ENCODE assay signal across 19 cellular contexts in the genomic region with DNA sequence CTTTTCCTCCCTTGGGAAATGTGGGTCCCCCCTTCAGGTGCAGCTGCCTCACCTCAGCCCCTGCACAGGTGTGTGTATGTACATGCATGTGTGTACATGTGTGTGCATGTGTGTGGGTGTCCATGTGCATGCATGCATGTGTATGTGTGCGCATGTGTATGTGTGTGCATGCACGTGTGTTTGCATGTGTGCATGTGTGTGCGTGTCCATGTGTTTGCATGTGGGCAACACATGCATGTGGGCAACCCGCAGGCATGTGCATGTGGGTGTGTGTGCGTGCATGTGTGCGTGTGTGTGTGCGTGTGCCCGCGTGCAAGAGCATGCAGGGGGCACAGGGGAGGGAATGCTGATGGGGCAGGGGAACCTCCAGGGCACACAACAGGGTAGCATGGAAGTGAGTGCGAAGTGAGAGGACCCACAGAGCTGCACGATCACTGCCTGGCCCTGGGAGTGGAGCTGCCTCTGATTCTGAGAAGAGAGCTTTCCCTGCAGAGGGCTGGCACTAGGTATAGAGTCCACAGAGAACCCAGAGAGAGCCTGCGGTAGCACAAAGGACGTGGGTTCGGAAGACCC. TPM values are rescaled to one million over a fixed set of nuclear protein-coding genes. Genes with fewer than 3 reads are reported as not detected.
A peak's percentile ranks its signal among the peaks of the same experiment; 100 is the strongest.
DNase-seq lines count a peak whose midpoint lies in the region; ATAC-seq, FAIRE-seq and TF ChIP-seq lines count a peak whose summit lies in the region.
"Had no signal": no experiment of that assay in that cellular context is flagged by ENCODE, and none has a peak within 500 bp of the region (broad histone marks: within the 10 kb centered on the region; RNA-seq: fewer than 3 reads in every experiment).

No MANE protein-coding gene starts in this region.

- H3K4ac ChIP-seq in H1 (replicated peaks; ENCODE audit: insufficient read length, low read depth, low read length) = no peak overlapping the region

- H2AFZ ChIP-seq in H1 (ENCODE audit: low read length) (no peak overlapping the region), neural progenitor cell (replicated peaks) (no peak overlapping the region), smooth muscle cell (ENCODE audit: low read depth) (no peak overlapping the region)

- no peak overlapping the region for H3K56ac ChIP-seq in H1 (replicated peaks; ENCODE audit: insufficient read length, low read depth, low read length)

- no peak for TF ChIP-seq CTCF in HEK293 (tag by site-specific recombination; IDR thresholded peaks at IDR 0.05)
- TF ChIP-seq CTCF in H1 (IDR thresholded peaks at IDR 0.05; ENCODE audit: control extremely low read depth in 1 of 3, insufficient read depth in 1 of 3, low read depth in 1 of 3, low read length in 3 of 3) = no peak
- TF ChIP-seq CTCF in neural progenitor cell (IDR thresholded peaks at IDR 0.05) = no peak
- TF ChIP-seq CTCF in progenitor cell of endocrine pancreas (IDR thresholded peaks at IDR 0.05; ENCODE audit: unreplicated experiment) = no peak
- no peak for TF ChIP-seq CTCF in smooth muscle cell (IDR thresholded peaks at IDR 0.05; ENCODE audit: borderline replicate concordance, insufficient read depth, poor library complexity, severe bottlenecking)

- H4K20me1 ChIP-seq in BLaER1 (no peaks in the 10 kb centered on the region; the same call in 1 of the 2 replicates), H1 (replicated peaks in 1 of 2; ENCODE audit: control insufficient read depth in 1 of 2, insufficient read depth in 2 of 2, low read length in 2 of 2) (peaks cover 0 to 4% of the 10 kb centered on the region in 2 experiments), neural progenitor cell (ENCODE audit: low read depth) (no peaks in the 10 kb centered on the region), smooth muscle cell (ENCODE audit: low read depth) (no peaks in the 10 kb centered on the region)

- H3K27ac Mint-ChIP-seq in neural progenitor cell (peak overlapping the region; percentile 82), progenitor cell of endocrine pancreas (no peak overlapping the region)

- H2BK120ac ChIP-seq in H1 (replicated peaks; ENCODE audit: low read depth, low read length) = no peak overlapping the region

- peak overlapping the region; percentile 52 for H4K91ac ChIP-seq in H1 (replicated peaks; ENCODE audit: insufficient read length, low read length)

- POLR2A ChIA-PET in HEK293 (lab: Yijun Ruan, JAX) (no interaction called here), H1 (lab: Charles Lee; ENCODE audit: partially characterized antibody) (no interaction called here)

- H3K9ac ChIP-seq in BLaER1 (no peak overlapping the region), H1 (replicated peaks in 1 of 4; ENCODE audit: extremely low read depth in 1 of 4, low read depth in 3 of 4, low read length in 3 of 4) (no peak overlapping the region), neural progenitor cell (no peak overlapping the region), smooth muscle cell (ENCODE audit: low read depth) (no peak overlapping the region)

- peaks cover 88% of the 10 kb centered on the region for H3K4me1 ChIP-seq in BLaER1
- H3K4me1 ChIP-seq in HEK293 (ENCODE audit: control insufficient read depth, insufficient read depth, low read length) = no peaks in the 10 kb centered on the region
- H3K4me1 ChIP-seq in H1 (replicated peaks in 1 of 4; ENCODE audit: control insufficient read depth in 3 of 4, insufficient read depth in 4 of 4, low read length in 3 of 4) = peaks cover 0 to 3% (median 0%) of the 10 kb centered on the region in 4 experiments; a peak in 4 of 7 replicates
- H3K4me1 ChIP-seq in neural progenitor cell = no peaks in the 10 kb centered on the region
- no peaks in the 10 kb centered on the region for H3K4me1 ChIP-seq in smooth muscle cell (ENCODE audit: low read depth)

- TF ChIP-seq POLR2A in H1 (IDR thresholded peaks at IDR 0.05; ENCODE audit: control extremely low read depth in 1 of 2, low read depth in 2 of 2, low read length in 2 of 2) = no peak

- TF ChIP-seq EP300 in H1 (IDR thresholded peaks at IDR 0.05; ENCODE audit: borderline replicate concordance in 1 of 2, low read depth in 2 of 2, low read length in 2 of 2) = no peak

- H3K4me3 Mint-ChIP-seq in neural progenitor cell (no peak overlapping the region), progenitor cell of endocrine pancreas (ENCODE audit: low read depth) (no peak overlapping the region)
- H3K4me3 Mint-ChIP-seq: CD14-positive monocyte had no signal

- no peaks in the 10 kb centered on the region for H3K9me3 ChIP-seq in BLaER1
- no peaks in the 10 kb centered on the region for H3K9me3 ChIP-seq in HEK293 (ENCODE audit: control insufficient read depth, insufficient read depth, low read depth, low read length)
- no peaks in the 10 kb centered on the region for H3K9me3 ChIP-seq in H1 (ENCODE audit: insufficient read depth in 2 of 2, low read depth in 1 of 2, low read length in 1 of 2)
- no peaks in the 10 kb centered on the region for H3K9me3 ChIP-seq in neural progenitor cell (ENCODE audit: low read depth)
- H3K9me3 ChIP-seq in smooth muscle cell (replicated peaks; ENCODE audit: low read depth) = no peaks in the 10 kb centered on the region

- H3K4me2 ChIP-seq in BLaER1 (peak overlapping the region; percentile 92), H1 (ENCODE audit: insufficient read depth in 1 of 2, low read depth in 2 of 2, low read length in 2 of 2) (no peak overlapping the region), neural progenitor cell (no peak overlapping the region), smooth muscle cell (no peak overlapping the region)

- 89% methylated on average over 14 of the region's 14 CpGs; no CpG with 5 or more reads in 1 of the 2 experiments for WGBS in H1 (ENCODE audit: extremely low coverage in 1 of 2, insufficient coverage in 1 of 2, insufficient read length in 1 of 2, insufficient replicate concordance in 2 of 2, low coverage in 1 of 2, low lambda C conversion rate in 2 of 2, missing lambda C conversion rate in 1 of 2), 2 experiments
- 93% methylated on average over 14 of the region's 14 CpGs for WGBS in smooth muscle cell (ENCODE audit: low lambda C conversion rate)

- H2AK5ac ChIP-seq in H1 (ENCODE audit: low read depth, low read length) = no peak overlapping the region; the same call in 1 of the 2 replicates

- 0 out of 2 replicates have a peak overlapping the region, but pooled peaks have one; percentile 4 for H2BK5ac ChIP-seq in H1 (ENCODE audit: low read depth, low read length)

- no peaks in the 10 kb centered on the region for H3K9me3 Mint-ChIP-seq in neural progenitor cell
- no peaks in the 10 kb centered on the region for H3K9me3 Mint-ChIP-seq in progenitor cell of endocrine pancreas (ENCODE audit: low read depth)

- peak overlapping the region; percentile 35; the same call in 1 of the 2 replicates for H4K8ac ChIP-seq in H1 (ENCODE audit: extremely low read depth, insufficient read depth, low read length)

- ATAC-seq in HG02973 (IDR thresholded peaks at IDR 0.05; ENCODE audit: unreplicated experiment) = no peak
- ATAC-seq: PC-3 had no signal

- H3K4me1 Mint-ChIP-seq in neural progenitor cell = no peaks in the 10 kb centered on the region
- H3K4me1 Mint-ChIP-seq in progenitor cell of endocrine pancreas (ENCODE audit: low read depth) = no peaks in the 10 kb centered on the region
- H3K4me1 Mint-ChIP-seq: CD14-positive monocyte had no signal

- H3K14ac ChIP-seq in H1 (ENCODE audit: insufficient read length) = no peak overlapping the region

- H3K36me3 Mint-ChIP-seq in neural progenitor cell (no peaks in the 10 kb centered on the region), progenitor cell of endocrine pancreas (ENCODE audit: insufficient read depth) (peaks cover 3% of the 10 kb centered on the region)

- H3K79me2 ChIP-seq in H1 (ENCODE audit: control insufficient read depth in 1 of 2, insufficient read depth in 2 of 2, low read length in 2 of 2) = no peaks in the 10 kb centered on the region
- no peaks in the 10 kb centered on the region for H3K79me2 ChIP-seq in neural progenitor cell (ENCODE audit: low read depth)
- H3K79me2 ChIP-seq in smooth muscle cell (ENCODE audit: low read depth) = no peaks in the 10 kb centered on the region

- H3K4me3 ChIP-seq in BLaER1 (0 out of 2 replicates have a peak overlapping the region, but pooled peaks have one; percentile 34), HEK293 (ENCODE audit: low read depth, low read length) (no peak overlapping the region), H1 (ENCODE audit: extremely low read depth in 1 of 4, insufficient read depth in 2 of 4, low read depth in 3 of 4, low read length in 4 of 4) (no peak overlapping the region), neural progenitor cell (no peak overlapping the region), smooth muscle cell (no peak overlapping the region)

- H3K27me3 Mint-ChIP-seq in neural progenitor cell (ENCODE audit: insufficient read depth, low read depth) (peaks cover 2% of the 10 kb centered on the region), progenitor cell of endocrine pancreas (no peaks in the 10 kb centered on the region)

- H3K27ac ChIP-seq in BLaER1 (no peak overlapping the region), HEK293 (ENCODE audit: extremely low read depth, low read depth, low read length) (no peak overlapping the region), H1 (ENCODE audit: low read depth, low read length) (no peak overlapping the region), neural progenitor cell (no peak overlapping the region), smooth muscle cell (ENCODE audit: low read depth) (no peak overlapping the region)

- TF ChIP-seq RAD21 in H1 (IDR thresholded peaks at IDR 0.05 in 1 of 2, conservative IDR thresholded peaks at IDR 0.05 in 1 of 2; ENCODE audit: low read depth in 2 of 2, low read length in 2 of 2) = no peak

- FAIRE-seq in H1 (lab: Jason Lieb, UNC) = no peak

- DNase-seq in H1 (ENCODE audit: low read depth in 1 of 2, low spot score in 2 of 2) (no peak), neural progenitor cell (ENCODE audit: low spot score) (no peak), progenitor cell of endocrine pancreas (ENCODE audit: low spot score, unreplicated experiment) (no peak), NCI-H2227 treated with DMSO at 0.1 percent for 48 hours (lab: John Stamatoyannopoulos, UW) (no peak), smooth muscle cell (lab: John Stamatoyannopoulos, UW; ENCODE audit: unreplicated experiment) (no peak)
- DNase-seq: DMS79 treated with DMSO at 0.1 percent for 48 hours, HCEC 1CT, KG1, NCI-H187, NCI-H2107, NCI-H226, PC-3, RPMI8226 had no signal

- no peak overlapping the region for H2BK20ac ChIP-seq in H1 (ENCODE audit: low read length)

- H3K18ac ChIP-seq in H1 (ENCODE audit: extremely low read depth, low read length) = no peak overlapping the region

- no peak overlapping the region for H4K5ac ChIP-seq in H1 (ENCODE audit: insufficient read length, low read depth, low read length)

- no peak overlapping the region for H3K23ac ChIP-seq in H1 (ENCODE audit: insufficient read length)

- H3F3A ChIP-seq in neural progenitor cell (ENCODE audit: low read depth) (no peaks in the 10 kb centered on the region), smooth muscle cell (ENCODE audit: low read depth) (no peaks in the 10 kb centered on the region)

- H3K79me1 ChIP-seq in H1 (ENCODE audit: low read depth, low read length) = no peaks in the 10 kb centered on the region; the same call in 1 of the 2 replicates

- no peaks in the 10 kb centered on the region for H3K27me3 ChIP-seq in BLaER1
- H3K27me3 ChIP-seq in H1 (replicated peaks in 1 of 4; ENCODE audit: control insufficient read depth in 3 of 4, extremely low read depth in 1 of 4, insufficient read depth in 3 of 4, low read length in 3 of 4) = no peaks in the 10 kb centered on the region
- no peaks in the 10 kb centered on the region for H3K27me3 ChIP-seq in neural progenitor cell
- H3K27me3 ChIP-seq in smooth muscle cell (ENCODE audit: low read depth) = no peaks in the 10 kb centered on the region

- H2BK12ac ChIP-seq in H1 (ENCODE audit: low read depth, low read length) = no peak overlapping the region

- H2BK15ac ChIP-seq in H1 (ENCODE audit: low read length) = no peak overlapping the region

- CTCF ChIA-PET in HEK293 (lab: Yijun Ruan, JAX) (interaction anchor here (0.6 to 3.9 kb wide), 4 partner anchors 9 to 217 kb away, joined by 3 to 29 read pairs (median 6); no protein-coding TSS in a partner anchor), H1 (lab: Charles Lee; ENCODE audit: partially characterized antibody) (interaction anchor here (0.7 to 8.4 kb wide), 13 partner anchors 9 to 83 kb away, joined by 3 to 93 read pairs (median 4); a partner anchor contains a TSS)

- peaks cover 23% of the 10 kb centered on the region for H3K36me3 ChIP-seq in BLaER1
- H3K36me3 ChIP-seq in HEK293 (ENCODE audit: control insufficient read depth in 2 of 2, insufficient read depth in 1 of 2, low read length in 2 of 2) = peaks cover 0 to 21% of the 10 kb centered on the region in 2 experiments; a peak in 2 of 3 replicates
- no peaks in the 10 kb centered on the region for H3K36me3 ChIP-seq in H1 (ENCODE audit: control insufficient read depth in 2 of 4, insufficient read depth in 4 of 4, low read length in 3 of 4)
- H3K36me3 ChIP-seq in neural progenitor cell = no peaks in the 10 kb centered on the region
- no peaks in the 10 kb centered on the region for H3K36me3 ChIP-seq in smooth muscle cell (ENCODE audit: low read depth)

- no peaks in the 10 kb centered on the region for H3K23me2 ChIP-seq in H1 (ENCODE audit: low read depth, low read length)

RNA-seq across cellular contexts. Expression of a gene that starts 14.6 kb away (rescaled TPM):
- total RNA-seq in H1 (2021; fragmentation: NEBNext Ultra II Directional; extraction: Animal tissue kit (Norgen Biotek cat#: 25700)) = 5.4 and 7.2 TPM in 2 replicates
- 10.0 and 13.9 TPM in 2 replicates for polyA plus RNA-seq in H1 (2011; rRNA removed)
- polyA plus RNA-seq in H1 (2011; cell fraction: cytosol; rRNA removed) = 5.2 TPM
- polyA plus RNA-seq in H1 (2011; cell fraction: nucleus; rRNA removed) = 14.7 TPM
- 2.3 to 7.1 TPM (median 5.9 TPM) in 4 replicates for polyA plus RNA-seq in H1 (2012, experiment 1 of 2)
- polyA plus RNA-seq in H1 (2012, experiment 2 of 2) = 3.2 TPM
- polyA plus RNA-seq in H1 (2013, experiment 1 of 2) = 5.7 TPM
- polyA plus RNA-seq in H1 (2013, experiment 2 of 2) = 5.2 TPM
- 0.54 and 1.1 TPM in 2 replicates for polyA minus RNA-seq in H1 (2011; rRNA and poly(A)+ RNA removed)
- 5.6 TPM for polyA minus RNA-seq in H1 (2011; cell fraction: cytosol; rRNA and poly(A)+ RNA removed)
- polyA minus RNA-seq in H1 (2011; cell fraction: nucleus; rRNA and poly(A)+ RNA removed) = 1.5 TPM
- 0.86 and 2.6 TPM in 2 replicates for total RNA-seq in neural progenitor cell (ENCODE audit: low replicate concordance)
- 6.5 and 7.0 TPM in 2 replicates for total RNA-seq in progenitor cell of endocrine pancreas
- total RNA-seq in smooth muscle cell = 0.13 and 0.31 TPM in 2 replicates
- polyA plus RNA-seq in smooth muscle cell = 0.67 and 1.3 TPM in 2 replicates
- polyA plus RNA-seq: CD14-positive monocyte had no signal

RNA-seq across cellular contexts. Expression of a gene that starts 41.1 kb away (rescaled TPM):
- not detected in 2 replicates for total RNA-seq in H1 (2021; fragmentation: NEBNext Ultra II Directional; extraction: Animal tissue kit (Norgen Biotek cat#: 25700))
- 0.70 and 1.2 TPM in 2 replicates for polyA plus RNA-seq in H1 (2011; rRNA removed)
- polyA plus RNA-seq in H1 (2011; cell fraction: cytosol; rRNA removed) = 0.62 TPM
- polyA plus RNA-seq in H1 (2011; cell fraction: nucleus; rRNA removed) = 0.44 TPM
- polyA plus RNA-seq in H1 (2012, experiment 1 of 2) = 0.69 to 1.6 TPM (median 1.3 TPM) in 4 replicates
- polyA plus RNA-seq in H1 (2012, experiment 2 of 2) = 0.43 TPM
- 0.28 TPM for polyA plus RNA-seq in H1 (2013, experiment 1 of 2)
- polyA plus RNA-seq in H1 (2013, experiment 2 of 2) = 0.17 TPM
- not detected in 2 replicates for polyA minus RNA-seq in H1 (2011; rRNA and poly(A)+ RNA removed)
- polyA minus RNA-seq in H1 (2011; cell fraction: cytosol; rRNA and poly(A)+ RNA removed) = not detected
- polyA minus RNA-seq in H1 (2011; cell fraction: nucleus; rRNA and poly(A)+ RNA removed) = 0.40 TPM
- 1.0 and 3.1 TPM in 2 replicates for total RNA-seq in neural progenitor cell (ENCODE audit: low replicate concordance)
- total RNA-seq in progenitor cell of endocrine pancreas = 2.6 and 3.0 TPM in 2 replicates
- 0.09 TPM in 1 of 2 replicates, not detected in the other for total RNA-seq in smooth muscle cell
- polyA plus RNA-seq in smooth muscle cell = 0.93 and 1.4 TPM in 2 replicates
- total RNA-seq: A673, G401, PC-3 had no signal
- polyA plus RNA-seq: CD14-positive monocyte had no signal

RNA-seq across cellular contexts. Expression of a gene that starts 56.5 kb away (rescaled TPM):
- total RNA-seq in H1 (2021; fragmentation: NEBNext Ultra II Directional; extraction: Animal tissue kit (Norgen Biotek cat#: 25700)) = 13.2 and 14.2 TPM in 2 replicates
- polyA plus RNA-seq in H1 (2011; rRNA removed) (21.0 and 36.0 TPM in 2 replicates), smooth muscle cell (8.6 and 8.9 TPM in 2 replicates)
- polyA plus RNA-seq in H1 (2011; cell fraction: cytosol; rRNA removed) = 22.6 TPM
- polyA plus RNA-seq in H1 (2011; cell fraction: nucleus; rRNA removed) = 133 TPM
- polyA plus RNA-seq in H1 (2012, experiment 1 of 2) = 12.9 to 21.4 TPM (median 16.6 TPM) in 4 replicates
- polyA plus RNA-seq in H1 (2012, experiment 2 of 2) = 9.4 TPM
- 8.7 TPM for polyA plus RNA-seq in H1 (2013, experiment 1 of 2)
- 7.3 TPM for polyA plus RNA-seq in H1 (2013, experiment 2 of 2)
- 43.1 and 49.8 TPM in 2 replicates for polyA minus RNA-seq in H1 (2011; rRNA and poly(A)+ RNA removed)
- polyA minus RNA-seq in H1 (2011; cell fraction: cytosol; rRNA and poly(A)+ RNA removed) = 21.7 TPM
- polyA minus RNA-seq in H1 (2011; cell fraction: nucleus; rRNA and poly(A)+ RNA removed) = 103 TPM
- total RNA-seq in neural progenitor cell (ENCODE audit: low replicate concordance) (20.1 and 29.4 TPM in 2 replicates), progenitor cell of endocrine pancreas (76.0 and 76.4 TPM in 2 replicates), smooth muscle cell (6.1 and 19.4 TPM in 2 replicates)
